8 cellular contexts compared by ENCODE assay signal in genomic region chr17:74922694-74923537, GRCh38. TPM values are rescaled to one million over a fixed set of nuclear protein-coding genes. Genes with fewer than 3 reads are reported as not detected.
DNase-seq lines count a peak whose midpoint lies in the region; ATAC-seq lines count a peak whose summit lies in the region.

Gene USH1G, minus strand, starts transcription at chr17:74923255. Its CDS starts 182 bp downstream, at chr17:74923073.

- 0 out of 22 replicates have a peak within 1 kb of the TSS, but pooled peaks of 1 of the 11 experiments have one; percentile 13 for H3K9ac ChIP-seq in BLaER1 treated with 17β-estradiol and CSF1 and Interleukin-3, amounts not matched to agents 10 nM and 100 nM

- H3K27ac ChIP-seq in BLaER1 treated with 17β-estradiol and CSF1 and Interleukin-3, amounts not matched to agents 10 nM and 100 nM = no peak within 1 kb of the TSS
- no peak within 1 kb of the TSS for H3K27ac ChIP-seq in mesodermal cell (ENCODE audit: low read depth, low read length, severe bottlenecking)

- DNase-seq in cerebellum (ENCODE audit: low spot score) = peak; percentile 41
- no peak for DNase-seq in T1000 (lab: John Stamatoyannopoulos, UW)
- DNase-seq in DMS153 treated with DMSO at 0.1 percent for 48 hours (lab: John Stamatoyannopoulos, UW; ENCODE audit: unreplicated experiment) = no peak
- DNase-seq in AML-193 (lab: John Stamatoyannopoulos, UW) = no peak

- H3K27ac Mint-ChIP-seq in IgD-negative memory B cell = no peak within 1 kb of the TSS

- 8 to 13% methylated on average over 35 to 43 of the region's 57 CpGs for WGBS in mesodermal cell (ENCODE audit: insufficient coverage in 2 of 2), 2 experiments

- H3K27me3 ChIP-seq in BLaER1 treated with 17β-estradiol and CSF1 and Interleukin-3, amounts not matched to agents 10 nM and 100 nM = peaks cover 68 to 93% (median 83%) of the 10 kb centered on the region in 11 experiments

- H3K4me1 Mint-ChIP-seq in IgD-negative memory B cell = peaks cover 0 to 2% (median 2%) of the 10 kb centered on the region in 3 donors

- peaks cover 37% of the 10 kb centered on the region for H3K27me3 Mint-ChIP-seq in IgD-negative memory B cell

- no peaks in the 10 kb centered on the region for H3K36me3 ChIP-seq in BLaER1 treated with 17β-estradiol and CSF1 and Interleukin-3, amounts not matched to agents 10 nM and 100 nM
- no peaks in the 10 kb centered on the region for H3K36me3 ChIP-seq in mesodermal cell (ENCODE audit: control insufficient read depth, insufficient read depth, low read length)

- H3K4me3 Mint-ChIP-seq in IgD-negative memory B cell = peak within 1 kb of the TSS in 3 of 4 donors; percentile 60 to 78 (median 66)

- no peaks in the 10 kb centered on the region for H3K36me3 Mint-ChIP-seq in IgD-negative memory B cell

- no peaks in the 10 kb centered on the region for H3K9me3 Mint-ChIP-seq in IgD-negative memory B cell

- peaks cover 0 to 43% (median 6%) of the 10 kb centered on the region in 11 experiments; a peak in 9 of 22 replicates for H4K20me1 ChIP-seq in BLaER1 treated with 17β-estradiol and CSF1 and Interleukin-3, amounts not matched to agents 10 nM and 100 nM

- peak within 1 kb of the TSS in 3 of 10 experiments; percentile 26 to 40 (median 27); a peak in 1 of 20 replicates for H3K4me3 ChIP-seq in BLaER1 treated with 17β-estradiol and CSF1 and Interleukin-3, amounts not matched to agents 10 nM and 100 nM
- peak within 1 kb of the TSS; percentile 29 for H3K4me3 ChIP-seq in mesodermal cell (ENCODE audit: extremely low read depth, insufficient read depth, low read length, poor library complexity, severe bottlenecking)

- peaks cover 0 to 21% (median 9%) of the 10 kb centered on the region in 10 experiments; a peak in 11 of 20 replicates for H3K4me1 ChIP-seq in BLaER1 treated with 17β-estradiol and CSF1 and Interleukin-3, amounts not matched to agents 10 nM and 100 nM
- no peaks in the 10 kb centered on the region for H3K4me1 ChIP-seq in mesodermal cell (ENCODE audit: control insufficient read depth, insufficient read depth, low read length, poor library complexity, severe bottlenecking)

- ATAC-seq in GM21515 (IDR thresholded peaks at IDR 0.05; ENCODE audit: unreplicated experiment) = no peak

- no peaks in the 10 kb centered on the region for H3K9me3 ChIP-seq in BLaER1 treated with 17β-estradiol and CSF1 and Interleukin-3, amounts not matched to agents 10 nM and 100 nM (replicated peaks in 1 of 11)
- H3K9me3 ChIP-seq in mesodermal cell (ENCODE audit: control insufficient read depth, low read length) = no peaks in the 10 kb centered on the region

- H3K4me2 ChIP-seq in BLaER1 treated with 17β-estradiol and CSF1 and Interleukin-3, amounts not matched to agents 10 nM and 100 nM = peak within 1 kb of the TSS in 10 of 11 experiments; percentile 26 to 75 (median 45); a peak in 18 of 22 replicates

RNA-seq across cellular contexts. Expression of gene USH1G, which starts in this region (rescaled TPM):
- not detected for polyA plus RNA-seq in IgD-negative memory B cell
- not detected for total RNA-seq in cerebellum
- polyA plus RNA-seq in mesodermal cell (2013, experiment 1 of 2) = 0.26 TPM
- 0.20 TPM for polyA plus RNA-seq in mesodermal cell (2013, experiment 2 of 2)

Comparison
In these comparisons a context has a peak if more than half of its experiments do, and no peak if none do; other contexts are left out.
1. Peak in DNase-seq in cerebellum; RNA of the gene not detected or under 1 TPM.